ENCODE assay signal across 16 cellular contexts in genomic region chr12:120159509-120160237, GRCh38.
"Had no signal": no experiment of that assay in that cellular context is flagged by ENCODE, and none has a peak within 500 bp of the region (broad histone marks: within the 10 kb centered on the region; RNA-seq: fewer than 3 reads in every experiment).

No MANE protein-coding gene starts in this region.

- H3K36me3 ChIP-seq: ovary had no signal

- H3K4me1 ChIP-seq: ascending aorta, gastrocnemius medialis had no signal

- H3K4me3 ChIP-seq: ascending aorta, gastrocnemius medialis, ovary, skin epidermis had no signal

- H3K9me3 ChIP-seq: ascending aorta, gastrocnemius medialis, ovary had no signal

- H3K27me3 Mint-ChIP-seq: activated naive CD8-positive, alpha-beta T cell treated with anti-CD3 and anti-CD28 coated beads, Interleukin-2, amount 50 U/mL, for 24 hours; type B pancreatic cell had no signal

- H3K27ac ChIP-seq: ascending aorta, gastrocnemius medialis, ovary, skin epidermis, WERI-Rb-1 had no signal

- H3K9me3 Mint-ChIP-seq: activated naive CD8-positive, alpha-beta T cell treated with anti-CD3 and anti-CD28 coated beads, Interleukin-2, amount 50 U/mL, for 24 hours; mesothelial cell of epicardium; T-helper 1 cell treated with Interleukin-12 subunit alpha and Interleukin-12 subunit beta and Interleukin-4 antibody, amounts not matched to agents 30 μg/mL and 1 μg/mL, for 36 hours; type B pancreatic cell had no signal

- DNase-seq: activated CD4-positive, alpha-beta T cell treated with anti-CD3 and anti-CD28 coated beads, Interleukin-2, amount 50 U/mL, for 48 hours; activated naive CD4-positive, alpha-beta T cell; activated naive CD8-positive, alpha-beta T cell treated with anti-CD3 and anti-CD28 coated beads, Interleukin-2, amount 50 U/mL, for 24 hours; dermis blood vessel endothelial cell; gastrocnemius medialis; ovary; stimulated activated CD4-positive, alpha-beta T cell treated with anti-CD3 and anti-CD28 coated beads, Interleukin-15, amount 100 ng/mL, for 24 hours; stimulated activated CD4-positive, alpha-beta T cell treated with anti-CD3 and anti-CD28 coated beads, Interleukin-4, amount 100 ng/mL, for 1 hour; stimulated activated naive CD4-positive, alpha-beta T cell treated with Interleukin-2 at 50 U/mL for 16 hours; WERI-Rb-1 had no signal

- H3K27me3 ChIP-seq: ascending aorta, gastrocnemius medialis, ovary had no signal

- H3K4me3 Mint-ChIP-seq: activated naive CD8-positive, alpha-beta T cell treated with anti-CD3 and anti-CD28 coated beads, Interleukin-2, amount 50 U/mL, for 24 hours; mesothelial cell of epicardium; T-helper 1 cell treated with Interleukin-12 subunit alpha and Interleukin-12 subunit beta and Interleukin-4 antibody, amounts not matched to agents 30 μg/mL and 1 μg/mL, for 36 hours; type B pancreatic cell had no signal

- H3K4me1 Mint-ChIP-seq: activated naive CD8-positive, alpha-beta T cell treated with anti-CD3 and anti-CD28 coated beads, Interleukin-2, amount 50 U/mL, for 24 hours; mesothelial cell of epicardium had no signal

- ATAC-seq: activated naive CD8-positive, alpha-beta T cell treated with anti-CD3 and anti-CD28 coated beads, Interleukin-2, amount 50 U/mL, for 24 hours; gastrocnemius medialis had no signal

- H3K27ac Mint-ChIP-seq: activated naive CD8-positive, alpha-beta T cell treated with anti-CD3 and anti-CD28 coated beads, Interleukin-2, amount 50 U/mL, for 24 hours; mesothelial cell of epicardium; T-helper 1 cell treated with Interleukin-12 subunit alpha and Interleukin-12 subunit beta and Interleukin-4 antibody, amounts not matched to agents 30 μg/mL and 1 μg/mL, for 36 hours; type B pancreatic cell had no signal

- FAIRE-seq: bronchial epithelial cell had no signal
